ENCODE assay signal across 1 cellular context in genomic region chr1:93565496-93566221, GRCh38.
TF ChIP-seq lines count a peak whose summit lies in the region.

No MANE protein-coding gene starts in this region.

TF ChIP-seq in K562, 482 proteins besides CTCF, POLR2A, EP300 and RAD21 (continued from another document):
- TF ChIP-seq MLLT1 (IDR thresholded peaks at IDR 0.05) (no peak), C11orf30 (IDR thresholded peaks at IDR 0.05; ENCODE audit: low read depth) (no peak), RFX7 (CRISPR knock-in tag; IDR thresholded peaks at IDR 0.05) (no peak), CBFB (CRISPR knock-in tag; IDR thresholded peaks at IDR 0.05) (no peak), ZNF766 (CRISPR knock-in tag; conservative IDR thresholded peaks at IDR 0.05) (no peak), ZNF384 (IDR thresholded peaks at IDR 0.05; ENCODE audit: low read depth, low read length) (no peak), ZNF444 (CRISPR knock-in tag; IDR thresholded peaks at IDR 0.05) (no peak), SLC30A9 (CRISPR knock-in tag; IDR thresholded peaks at IDR 0.05) (no peak), BRD9 (IDR thresholded peaks at IDR 0.05; ENCODE audit: low read depth, partially characterized antibody) (no peak)
TF ChIP-seq in K562: peak in this region for 0.
